Comparison of ENCODE assay signal across 24 cellular contexts in genomic region chrX:111402378-111402777, GRCh38. TPM values are rescaled to one million over a fixed set of nuclear protein-coding genes. Genes with fewer than 3 reads are reported as not detected.
"Had no signal": no experiment of that assay in that cellular context is flagged by ENCODE, and none has a peak within 500 bp of the region (broad histone marks: within the 10 kb centered on the region; RNA-seq: fewer than 3 reads in every experiment).

No MANE protein-coding gene starts in this region.

- H3K4me3 Mint-ChIP-seq: activated naive CD8-positive, alpha-beta T cell; activated T-cell treated with anti-CD3 and anti-CD28 coated beads, Interleukin-2, amount 50 U/mL, for 24 hours; activated T-helper 17 cell treated with anti-CD3 and anti-CD28 coated beads, Interleukin-2, amount 50 U/mL, for 72 hours; natural killer cell; stimulated activated naive CD8-positive, alpha-beta T cell treated with anti-CD3 and anti-CD28 coated beads, Interleukin-15, Interleukin-2, amounts not matched to agents 100 ng/mL and 50 ng/mL, for 24 hours; WTC11 had no signal

- DNase-seq: activated naive CD4-positive, alpha-beta T cell; activated T-cell treated with anti-CD3 and anti-CD28 coated beads, Interleukin-2, amount 50 U/mL, for 24 hours; adrenal gland; cerebellar nuclear complex; esophagus squamous epithelium; gastrocnemius medialis; hippocampal formation; midbrain; natural killer cell; pancreas; psoas muscle; right cardiac atrium; stimulated activated CD4-positive, alpha-beta T cell treated with anti-CD3 and anti-CD28 coated beads, Interleukin-4, amount 100 ng/mL, for 4 hours; substantia nigra; thyroid gland had no signal

- H3K27me3 ChIP-seq: esophagus squamous epithelium, gastrocnemius medialis, neutrophil, thyroid gland had no signal

- H3K4me1 ChIP-seq: adrenal gland, esophagus squamous epithelium, gastrocnemius medialis, pancreas, psoas muscle, thyroid gland had no signal

- H3K9me3 Mint-ChIP-seq: activated T-cell treated with anti-CD3 and anti-CD28 coated beads, Interleukin-2, amount 50 U/mL, for 24 hours; activated T-helper 17 cell treated with anti-CD3 and anti-CD28 coated beads, Interleukin-2, amount 50 U/mL, for 72 hours; stimulated activated naive CD8-positive, alpha-beta T cell treated with anti-CD3 and anti-CD28 coated beads, Interleukin-15, Interleukin-2, amounts not matched to agents 100 ng/mL and 50 ng/mL, for 24 hours; WTC11 had no signal

- H3K27ac ChIP-seq: adrenal gland, coronary artery, esophagus squamous epithelium, gastrocnemius medialis, neutrophil, pancreas, psoas muscle, thyroid gland had no signal

- H3K4me1 Mint-ChIP-seq: activated T-helper 17 cell treated with anti-CD3 and anti-CD28 coated beads, Interleukin-2, amount 50 U/mL, for 72 hours; natural killer cell; WTC11 had no signal

- H3K36me3 ChIP-seq: adrenal gland, esophagus squamous epithelium, gastrocnemius medialis, neutrophil, pancreas, thyroid gland had no signal

- H3K4me3 ChIP-seq: adrenal gland, coronary artery, esophagus squamous epithelium, gastrocnemius medialis, pancreas, psoas muscle, thyroid gland had no signal

- ATAC-seq: activated T-helper 17 cell treated with anti-CD3 and anti-CD28 coated beads, Interleukin-2, amount 50 U/mL, for 72 hours; gastrocnemius medialis; natural killer cell; psoas muscle; right cardiac atrium; WTC11 had no signal

- H3K27me3 Mint-ChIP-seq: activated naive CD8-positive, alpha-beta T cell; activated T-helper 17 cell treated with anti-CD3 and anti-CD28 coated beads, Interleukin-2, amount 50 U/mL, for 72 hours; stimulated activated naive CD8-positive, alpha-beta T cell treated with anti-CD3 and anti-CD28 coated beads, Interleukin-15, Interleukin-2, amounts not matched to agents 100 ng/mL and 50 ng/mL, for 24 hours had no signal

- H3K27ac Mint-ChIP-seq: activated naive CD8-positive, alpha-beta T cell; activated T-cell treated with anti-CD3 and anti-CD28 coated beads, Interleukin-2, amount 50 U/mL, for 24 hours; activated T-helper 17 cell treated with anti-CD3 and anti-CD28 coated beads, Interleukin-2, amount 50 U/mL, for 72 hours; natural killer cell; stimulated activated naive CD8-positive, alpha-beta T cell treated with anti-CD3 and anti-CD28 coated beads, Interleukin-15, Interleukin-2, amounts not matched to agents 100 ng/mL and 50 ng/mL, for 24 hours; WTC11 had no signal

- H3K9me3 ChIP-seq: adrenal gland, esophagus squamous epithelium, gastrocnemius medialis, neutrophil, pancreas, psoas muscle, thyroid gland had no signal

- H3K36me3 Mint-ChIP-seq: activated naive CD8-positive, alpha-beta T cell; natural killer cell; WTC11 had no signal

RNA-seq across cellular contexts. Expression of gene DCX, which starts 9.6 kb away (rescaled TPM):
- total RNA-seq: activated T-helper 17 cell treated with anti-CD3 and anti-CD28 coated beads, Interleukin-2, amount 50 U/mL, for 72 hours; bronchial epithelial cell; gastrocnemius medialis; liver; natural killer cell; psoas muscle; thyroid gland; ureter had no signal
- polyA plus RNA-seq: right cardiac atrium had no signal
